Comparison of ENCODE assay signal across 28 cellular contexts in genomic region chr5:9567039-9567438, GRCh38.
"Had no signal": no experiment of that assay in that cellular context is flagged by ENCODE, and none has a peak within 500 bp of the region (broad histone marks: within the 10 kb centered on the region; RNA-seq: fewer than 3 reads in every experiment).

No MANE protein-coding gene starts in this region.

- H3K36me3 ChIP-seq: stomach, suprapubic skin, thoracic aorta, thyroid gland, tibial artery, tibial nerve, transverse colon, upper lobe of left lung, upper lobe of right lung, uterus, vagina had no signal

- H3K27ac Mint-ChIP-seq: stimulated activated effector memory CD8-positive, alpha-beta T cell treated with anti-CD3 and anti-CD28 coated beads, Interleukin-12 subunit alpha, Interleukin-12 subunit beta, amount 100 ng/mL, for 72 hours; stimulated activated memory B cell treated with anti-CD40 and anti-IgM and Interleukin-4, amounts not matched to agents 10 μg/mL and 1 μg/mL and 100 μg/mL, for 72 hours; stimulated activated naive B cell treated with anti-CD40 and anti-IgM and Interleukin-4, amounts not matched to agents 10 μg/mL and 1 μg/mL and 100 μg/mL, for 72 hours; stimulated activated naive CD8-positive, alpha-beta T cell treated with anti-CD3 and anti-CD28 coated beads, Interleukin-15, Interleukin-2, amounts not matched to agents 100 ng/mL and 50 ng/mL, for 24 hours; type B pancreatic cell had no signal

- H3K27ac ChIP-seq: stomach, suprapubic skin, testis, thoracic aorta, thyroid gland, tibial artery, tibial nerve, upper lobe of left lung, upper lobe of right lung, uterus, vagina had no signal

- H3K9me3 ChIP-seq: stomach, suprapubic skin, testis, thoracic aorta, thyroid gland, tibial artery, tibial nerve, transverse colon, upper lobe of left lung, upper lobe of right lung, uterus, vagina had no signal

- H3K27me3 Mint-ChIP-seq: stimulated activated memory B cell treated with anti-CD40 and anti-IgM and Interleukin-4, amounts not matched to agents 10 μg/mL and 1 μg/mL and 100 μg/mL, for 72 hours; stimulated activated naive B cell treated with anti-CD40 and anti-IgM and Interleukin-4, amounts not matched to agents 10 μg/mL and 1 μg/mL and 100 μg/mL, for 72 hours; stimulated activated naive CD8-positive, alpha-beta T cell treated with anti-CD3 and anti-CD28 coated beads, Interleukin-15, Interleukin-2, amounts not matched to agents 100 ng/mL and 50 ng/mL, for 24 hours; type B pancreatic cell had no signal

- H3K4me3 Mint-ChIP-seq: stimulated activated effector memory CD8-positive, alpha-beta T cell treated with anti-CD3 and anti-CD28 coated beads, Interleukin-12 subunit alpha, Interleukin-12 subunit beta, amount 100 ng/mL, for 72 hours; stimulated activated memory B cell treated with anti-CD40 and anti-IgM and Interleukin-4, amounts not matched to agents 10 μg/mL and 1 μg/mL and 100 μg/mL, for 72 hours; stimulated activated naive B cell treated with anti-CD40 and anti-IgM and Interleukin-4, amounts not matched to agents 10 μg/mL and 1 μg/mL and 100 μg/mL, for 72 hours; stimulated activated naive CD8-positive, alpha-beta T cell treated with anti-CD3 and anti-CD28 coated beads, Interleukin-15, Interleukin-2, amounts not matched to agents 100 ng/mL and 50 ng/mL, for 24 hours; type B pancreatic cell had no signal

- ATAC-seq: stimulated activated effector memory CD8-positive, alpha-beta T cell treated with anti-CD3 and anti-CD28 coated beads, Interleukin-12 subunit alpha, Interleukin-12 subunit beta, amount 100 ng/mL, for 72 hours; stimulated activated memory B cell treated with anti-CD40 and anti-IgM and Interleukin-4, amounts not matched to agents 10 μg/mL and 1 μg/mL and 100 μg/mL, for 72 hours; stimulated activated naive B cell treated with anti-CD40 and anti-IgM and Interleukin-4, amounts not matched to agents 10 μg/mL and 1 μg/mL and 100 μg/mL, for 72 hours; stimulated activated naive CD8-positive, alpha-beta T cell treated with anti-CD3 and anti-CD28 coated beads, Interleukin-15, Interleukin-2, amounts not matched to agents 100 U/mL and 50 U/mL, for 24 hours; upper lobe of right lung had no signal

- DNase-seq: stimulated activated CD4-positive, alpha-beta T cell treated with anti-CD3 and anti-CD28 coated beads, Interleukin-2, amount 100 ng/mL, for 48 hours; stimulated activated CD4-positive, alpha-beta T cell treated with anti-CD3 and anti-CD28 coated beads, Interleukin-4, amount 100 ng/mL, for 1 hour; stimulated activated CD4-positive, alpha-beta T cell treated with anti-CD3 and anti-CD28 coated beads, Interleukin-4, amount 100 ng/mL, for 24 hours; stimulated activated CD4-positive, alpha-beta T cell treated with anti-CD3 and anti-CD28 coated beads, Interleukin-4, amount 100 ng/mL, for 4 hours; stimulated activated CD8-positive, alpha-beta memory T cell treated with anti-CD3 and anti-CD28 coated beads, Interleukin-4, amount 100 ng/mL, for 48 hours; stimulated activated naive B cell treated with anti-CD40 and anti-IgM and Interleukin-4, amounts not matched to agents 10 μg/mL and 1 μg/mL and 100 μg/mL, for 72 hours; stimulated activated naive CD4-positive, alpha-beta T cell; stimulated activated naive CD4-positive, alpha-beta T cell treated with Interleukin-2 at 50 U/mL for 16 hours; stimulated activated naive CD8-positive, alpha-beta T cell treated with anti-CD3 and anti-CD28 coated beads, Interleukin-15, Interleukin-2, amounts not matched to agents 100 U/mL and 50 U/mL, for 24 hours; stomach; substantia nigra; testis; thyroid gland; tibial artery; transverse colon; trophoblast cell; upper lobe of left lung; upper lobe of right lung; uterus had no signal

- H3K9me3 Mint-ChIP-seq: stimulated activated memory B cell treated with anti-CD40 and anti-IgM and Interleukin-4, amounts not matched to agents 10 μg/mL and 1 μg/mL and 100 μg/mL, for 72 hours had no signal

- H3K4me1 Mint-ChIP-seq: stimulated activated effector memory CD8-positive, alpha-beta T cell treated with anti-CD3 and anti-CD28 coated beads, Interleukin-12 subunit alpha, Interleukin-12 subunit beta, amount 100 ng/mL, for 72 hours; stimulated activated memory B cell treated with anti-CD40 and anti-IgM and Interleukin-4, amounts not matched to agents 10 μg/mL and 1 μg/mL and 100 μg/mL, for 72 hours; stimulated activated naive B cell treated with anti-CD40 and anti-IgM and Interleukin-4, amounts not matched to agents 10 μg/mL and 1 μg/mL and 100 μg/mL, for 72 hours had no signal

- H3K4me1 ChIP-seq: stomach, suprapubic skin, testis, thyroid gland, tibial artery, tibial nerve, upper lobe of left lung, upper lobe of right lung, uterus, vagina had no signal

- H3K27me3 ChIP-seq: suprapubic skin, testis, thyroid gland, tibial artery, tibial nerve, transverse colon, upper lobe of left lung, upper lobe of right lung, uterus, vagina had no signal

- H3K4me3 ChIP-seq: stomach, suprapubic skin, testis, thoracic aorta, thyroid gland, tibial artery, tibial nerve, transverse colon, upper lobe of left lung, upper lobe of right lung, uterus, vagina had no signal

- FAIRE-seq: urothelium cell line had no signal
